In the genomic region with DNA sequence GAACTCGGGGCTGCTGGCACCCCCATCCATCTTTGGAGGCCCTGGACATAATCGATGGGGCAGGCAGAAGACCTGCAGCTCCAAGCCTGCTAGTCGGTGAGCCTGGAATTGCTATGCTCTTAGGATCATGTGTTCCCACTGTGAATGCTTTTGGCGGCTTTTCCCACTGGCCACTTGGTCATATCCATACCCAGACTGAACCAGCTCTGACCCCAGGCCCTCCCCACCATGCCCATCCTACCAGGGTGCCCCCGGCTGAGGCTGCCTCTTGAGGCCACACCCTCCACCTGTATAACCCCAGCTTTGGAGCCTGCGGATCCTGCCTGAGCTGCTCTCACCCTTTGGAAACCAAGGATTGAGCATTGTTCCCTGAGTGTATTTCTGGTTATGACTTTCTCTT, we compare ENCODE assay signal across 19 cellular contexts.
"Had no signal": no experiment of that assay in that cellular context is flagged by ENCODE, and none has a peak within 500 bp of the region (broad histone marks: within the 10 kb centered on the region; RNA-seq: fewer than 3 reads in every experiment).

No MANE protein-coding gene starts in this region.

- H3K27ac ChIP-seq: HL-60, RWPE1 had no signal

- ATAC-seq: Panc1, PC-3 had no signal

- H3K9ac ChIP-seq: SK-N-SH had no signal

- DNase-seq: KBM-7, MV-4-11, NCI-H1048, NCI-H1105, NCI-H1417, NCI-H1436 treated with DMSO at 0.1 percent for 48 hours, NCI-H1694, NCI-H187 treated with DMSO at 0.1 percent for 48 hours, NCI-H2081, NCI-H2107, NCI-H2227 treated with DMSO at 0.1 percent for 48 hours, NCI-H524, NCI-H526 treated with DMSO at 0.1 percent for 48 hours, PC-3, SHP77, SK-N-SH had no signal

- H3K9me3 ChIP-seq: SK-N-SH had no signal
